In genomic region chr2:231449503-231450054, GRCh38 we compare ENCODE assay signal across 25 cellular contexts.
"Had no signal": no experiment of that assay in that cellular context is flagged by ENCODE, and none has a peak within 500 bp of the region (broad histone marks: within the 10 kb centered on the region; RNA-seq: fewer than 3 reads in every experiment).

No MANE protein-coding gene starts in this region.

- FAIRE-seq: islet of Langerhans, kidney, pancreas had no signal

- H3K4me3 ChIP-seq: left lung, lower lobe of right lung, pancreas, prostate gland, tibial nerve, uterus had no signal

- H3K27ac ChIP-seq: left lung, lower lobe of right lung, pancreas, prostate gland, tibial nerve, uterus had no signal

- H3K4me1 Mint-ChIP-seq: nephron had no signal

- H3K9me3 ChIP-seq: left lung, lower lobe of right lung, pancreas, prostate gland, tibial nerve, uterus had no signal

- H3K27me3 ChIP-seq: left lung, pancreas, tibial nerve, uterus had no signal

- H3K4me1 ChIP-seq: left lung, lower lobe of right lung, pancreas, prostate gland, tibial nerve, uterus had no signal

- DNase-seq: hypothalamus; immature natural killer cell; kidney; left colon; left lung; lower lobe of right lung; mammary epithelial cell; mesenchymal stem cell; naive thymus-derived CD8-positive, alpha-beta T cell; nucleus accumbens; retina; right cardiac atrium; stimulated activated CD4-positive, alpha-beta T cell treated with anti-CD3 and anti-CD28 coated beads, Interleukin-4, amount 100 ng/mL, for 24 hours; stimulated activated naive CD4-positive, alpha-beta T cell treated with Interleukin-2 at 50 U/mL for 16 hours; stimulated activated naive CD8-positive, alpha-beta T cell treated with anti-CD3 and anti-CD28 coated beads, Interleukin-15, amount 100 ng/mL, for 72 hours; substantia nigra; uterus had no signal

- H3K27me3 Mint-ChIP-seq: naive thymus-derived CD8-positive, alpha-beta T cell; stimulated activated memory B cell treated with anti-CD40 and anti-IgM and Interleukin-4, amounts not matched to agents 10 μg/mL and 1 μg/mL and 100 μg/mL, for 72 hours; stimulated activated naive CD8-positive, alpha-beta T cell treated with anti-CD3 and anti-CD28 coated beads, Interleukin-15, amount 100 ng/mL, for 72 hours; type B pancreatic cell had no signal

- H3K36me3 ChIP-seq: uterus had no signal

- H3K4me3 Mint-ChIP-seq: immature natural killer cell; naive thymus-derived CD8-positive, alpha-beta T cell; nephron; stimulated activated memory B cell treated with anti-CD40 and anti-IgM and Interleukin-4, amounts not matched to agents 10 μg/mL and 1 μg/mL and 100 μg/mL, for 72 hours; stimulated activated naive CD8-positive, alpha-beta T cell treated with anti-CD3 and anti-CD28 coated beads, Interleukin-15, amount 100 ng/mL, for 72 hours; type B pancreatic cell had no signal

- H3K27ac Mint-ChIP-seq: naive thymus-derived CD8-positive, alpha-beta T cell; nephron; stimulated activated naive CD8-positive, alpha-beta T cell treated with anti-CD3 and anti-CD28 coated beads, Interleukin-15, amount 100 ng/mL, for 72 hours had no signal

- H3K9me3 Mint-ChIP-seq: immature natural killer cell; naive thymus-derived CD8-positive, alpha-beta T cell; nephron; neural crest cell; stimulated activated memory B cell treated with anti-CD40 and anti-IgM and Interleukin-4, amounts not matched to agents 10 μg/mL and 1 μg/mL and 100 μg/mL, for 72 hours; stimulated activated naive CD8-positive, alpha-beta T cell treated with anti-CD3 and anti-CD28 coated beads, Interleukin-15, amount 100 ng/mL, for 72 hours; type B pancreatic cell had no signal
